In the genomic region with DNA sequence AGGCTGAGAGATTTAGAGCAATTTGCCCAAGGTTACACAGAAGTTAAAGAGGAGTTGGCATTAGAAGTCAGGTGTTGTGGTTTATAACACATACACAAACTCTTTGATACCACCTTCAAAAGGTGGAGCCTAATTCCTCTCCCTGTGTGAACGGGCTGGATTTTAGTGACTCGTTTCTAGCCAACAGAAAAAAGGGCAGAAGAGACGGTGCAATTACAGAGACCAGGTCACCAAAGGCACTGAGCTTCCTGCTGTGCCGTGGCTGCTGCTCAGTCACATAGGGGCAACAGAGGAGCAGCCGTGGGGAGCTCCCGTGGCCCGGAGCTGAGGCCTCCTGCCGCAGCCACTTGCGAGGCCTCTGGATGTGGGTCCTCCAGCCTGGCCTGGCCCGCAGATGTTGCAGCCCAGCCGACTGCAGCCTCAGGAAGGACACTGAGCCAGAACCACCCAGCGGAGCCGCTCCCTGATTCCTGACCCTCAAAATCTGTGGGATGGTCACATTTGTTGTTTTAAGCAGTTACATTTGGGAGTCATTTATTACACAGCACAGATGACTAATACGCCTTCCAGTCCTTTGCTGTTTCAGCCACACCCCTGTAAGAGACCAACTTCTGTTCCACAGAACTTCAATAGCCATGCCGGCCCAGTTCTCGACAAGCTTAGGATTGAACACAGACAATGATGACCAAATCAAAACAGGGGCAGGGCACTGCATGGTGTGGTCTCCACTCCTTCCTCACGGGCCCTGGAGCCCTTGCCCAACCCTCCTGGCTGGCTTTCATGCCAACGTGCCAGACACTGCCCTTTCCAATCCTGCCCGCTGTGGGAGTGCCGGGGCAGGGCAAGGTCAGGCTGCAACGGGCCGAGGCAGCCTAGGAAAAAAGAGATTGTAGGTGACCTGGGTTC, we compare ENCODE assay signal across 12 cellular contexts. TPM values are rescaled to one million over a fixed set of nuclear protein-coding genes. Genes with fewer than 3 reads are reported as not detected.
DNase-seq lines count a peak whose midpoint lies in the region; ATAC-seq and TF ChIP-seq lines count a peak whose summit lies in the region.
"Had no signal": no experiment of that assay in that cellular context is flagged by ENCODE, and none has a peak within 500 bp of the region (broad histone marks: within the 10 kb centered on the region; RNA-seq: fewer than 3 reads in every experiment).

No MANE protein-coding gene starts in this region.

- no peak overlapping the region for H3K27ac Mint-ChIP-seq in CD8-positive, alpha-beta T cell

- POLR2A ChIA-PET in CD8-positive, alpha-beta T cell (lab: Charles Lee): interaction anchor here (0.9 kb wide), 1 partner anchor 10 kb away, joined by 3 read pairs; no protein-coding TSS in a partner anchor

- intact Hi-C loops in CD8-positive, alpha-beta T cell (cut with DNase I, micrococcal nuclease): no loop called here

- no peaks in the 10 kb centered on the region for H3K9me3 Mint-ChIP-seq in CD8-positive, alpha-beta T cell

- H3K4me1 ChIP-seq in CD8-positive, alpha-beta T cell (ENCODE audit: insufficient read depth, low read length): peaks cover 56% of the 10 kb centered on the region
- no peaks in the 10 kb centered on the region for H3K4me1 ChIP-seq in muscle layer of duodenum (ENCODE audit: control insufficient read depth in 1 of 2, insufficient read depth in 2 of 2, low read length in 2 of 2)

- no peaks in the 10 kb centered on the region for H3K36me3 Mint-ChIP-seq in CD8-positive, alpha-beta T cell

- H3K36me3 ChIP-seq in CD8-positive, alpha-beta T cell (ENCODE audit: insufficient read depth, low read length): no peaks in the 10 kb centered on the region
- no peaks in the 10 kb centered on the region for H3K36me3 ChIP-seq in muscle layer of duodenum (ENCODE audit: control insufficient read depth in 1 of 2, insufficient read depth in 2 of 2, low read length in 2 of 2)

- ATAC-seq in CD8-positive, alpha-beta T cell: no peak
- ATAC-seq in HG02763 (IDR thresholded peaks at IDR 0.05; ENCODE audit: unreplicated experiment): no peak

- H3K27ac ChIP-seq in CD8-positive, alpha-beta T cell (ENCODE audit: low read depth, low read length): no peak overlapping the region
- H3K27ac ChIP-seq in epithelial cell of prostate: peak overlapping the region; percentile 77
- H3K27ac ChIP-seq in muscle layer of duodenum (ENCODE audit: low read length): peak overlapping the region; percentile 60
- H3K27ac ChIP-seq in coronary artery: no peak overlapping the region

- H3K4me3 ChIP-seq in CD8-positive, alpha-beta T cell (ENCODE audit: low read depth, low read length): no peak overlapping the region
- no peak overlapping the region for H3K4me3 ChIP-seq in muscle layer of duodenum (ENCODE audit: low read depth in 1 of 2, low read length in 2 of 2)
- no peak overlapping the region for H3K4me3 ChIP-seq in coronary artery

- H3K27me3 Mint-ChIP-seq in CD8-positive, alpha-beta T cell (ENCODE audit: low read depth): no peaks in the 10 kb centered on the region

- no peak for TF ChIP-seq CTCF in CD8-positive, alpha-beta T cell (IDR thresholded peaks at IDR 0.05)
- no peak for TF ChIP-seq CTCF in coronary artery (IDR thresholded peaks at IDR 0.05)

- no peak for DNase-seq in CD8-positive, alpha-beta T cell
- DNase-seq in HT1080 (ENCODE audit: low read depth) (peak; percentile 62), epithelial cell of prostate (ENCODE audit: low read depth, low spot score) (peak; percentile 75), coronary artery (ENCODE audit: low spot score) (no peak), COLO829 (ENCODE audit: low spot score) (no peak), NCI-H1417 treated with DMSO at 0.1 percent for 48 hours (lab: John Stamatoyannopoulos, UW) (no peak)
- DNase-seq: activated T-cell treated with anti-CD3 and anti-CD28 coated beads, Interleukin-2, amount 50 U/mL, for 1 hour; erythroblast; NCI-H2227 treated with DMSO at 0.1 percent for 48 hours; RPMI8226 had no signal

- H3K4me1 Mint-ChIP-seq in CD8-positive, alpha-beta T cell (ENCODE audit: low read depth): peaks cover 84% of the 10 kb centered on the region

- H3K4me3 Mint-ChIP-seq in CD8-positive, alpha-beta T cell: peak overlapping the region; percentile 6

- CTCF ChIA-PET in CD8-positive, alpha-beta T cell (lab: Charles Lee): interaction anchor here (0.8 to 2.1 kb wide), 4 partner anchors 18 to 56 kb away, joined by 3 to 7 read pairs (median 5); no protein-coding TSS in a partner anchor

- H3K27me3 ChIP-seq in CD8-positive, alpha-beta T cell (ENCODE audit: insufficient read depth, low read length): no peaks in the 10 kb centered on the region
- H3K27me3 ChIP-seq in muscle layer of duodenum (ENCODE audit: low read depth, low read length): no peaks in the 10 kb centered on the region

- H3K9me3 ChIP-seq in CD8-positive, alpha-beta T cell (ENCODE audit: low read length): no peaks in the 10 kb centered on the region
- H3K9me3 ChIP-seq in muscle layer of duodenum (ENCODE audit: control insufficient read depth in 1 of 2, low read length in 2 of 2): no peaks in the 10 kb centered on the region

RNA-seq across cellular contexts. Expression of gene EDAR, which starts 17.1 kb away (rescaled TPM):
- 1 to 10 TPM; 1.6 to 2.0 TPM for total RNA-seq in CD8-positive, alpha-beta T cell
- total RNA-seq in HT1080 (2014; rRNA removed; shearing (Covaris generic)): not detected in 2 replicates
- polyA plus RNA-seq in HT1080 (2015; cell fraction: cytosol; rRNA removed): not detected in 2 replicates
- polyA plus RNA-seq in HT1080 (2015; cell fraction: nucleus; rRNA removed): not detected in 2 replicates

Comparison
In these comparisons a context has a peak if more than half of its experiments do, and no peak if none do; other contexts are left out.
1. DNase-seq: peak in HT1080 (single experiment) and epithelial cell of prostate (single experiment); none in CD8-positive, alpha-beta T cell (0 of 7), coronary artery (single experiment), COLO829 (single experiment) and NCI-H1417 treated with DMSO at 0.1 percent for 48 hours (single experiment).
2. H3K27ac ChIP-seq: peak in epithelial cell of prostate (single experiment) and muscle layer of duodenum (single experiment); none in CD8-positive, alpha-beta T cell (single experiment) and coronary artery (0 of 2).